ENCODE assay signal across 11 cellular contexts in genomic region chr4:106338671-106339070, GRCh38. TPM values are rescaled to one million over a fixed set of nuclear protein-coding genes. Genes with fewer than 3 reads are reported as not detected.
"Had no signal": no experiment of that assay in that cellular context is flagged by ENCODE, and none has a peak within 500 bp of the region (broad histone marks: within the 10 kb centered on the region; RNA-seq: fewer than 3 reads in every experiment).

No MANE protein-coding gene starts in this region.

- H3K27me3 Mint-ChIP-seq: IgD-negative memory B cell had no signal

- DNase-seq: H9, HCEC 1CT, HFFc6, KBM-7 had no signal

- H3K4me3 Mint-ChIP-seq: GM23338, H9, HFFc6 had no signal

- H3K4me3 ChIP-seq: GM23338 had no signal

- H3K4me2 ChIP-seq: GM23338, KMS-11 had no signal

- ATAC-seq: GM23338, HepG2 had no signal

- H2AFZ ChIP-seq: GM23338 had no signal

- H3K27ac ChIP-seq: HL-60, KMS-11 had no signal

- H3K4me1 Mint-ChIP-seq: GM23338, H9 had no signal

- H3K9ac ChIP-seq: KMS-11 had no signal

- H3K27ac Mint-ChIP-seq: GM23338, HFFc6, IgD-negative memory B cell had no signal

RNA-seq across cellular contexts. Expression of gene GIMD1, which starts 29.9 kb away (rescaled TPM):
- total RNA-seq: GM23338, H1, H9, HepG2, HFFc6, HT1080 had no signal
- polyA plus RNA-seq: GM23338, H1, HepG2, IgD-negative memory B cell had no signal
